Comparison of ENCODE assay signal across 28 cellular contexts in genomic region chr1:11465307-11465706, GRCh38. TPM values are rescaled to one million over a fixed set of nuclear protein-coding genes. Genes with fewer than 3 reads are reported as not detected.
"Had no signal": no experiment of that assay in that cellular context is flagged by ENCODE, and none has a peak within 500 bp of the region (broad histone marks: within the 10 kb centered on the region; RNA-seq: fewer than 3 reads in every experiment).

No MANE protein-coding gene starts in this region.

- DNase-seq: stimulated activated CD4-positive, alpha-beta T cell treated with anti-CD3 and anti-CD28 coated beads, Interleukin-2, amount 100 ng/mL, for 48 hours; stimulated activated CD4-positive, alpha-beta T cell treated with anti-CD3 and anti-CD28 coated beads, Interleukin-4, amount 100 ng/mL, for 1 hour; stimulated activated CD4-positive, alpha-beta T cell treated with anti-CD3 and anti-CD28 coated beads, Interleukin-4, amount 100 ng/mL, for 24 hours; stimulated activated CD4-positive, alpha-beta T cell treated with anti-CD3 and anti-CD28 coated beads, Interleukin-4, amount 100 ng/mL, for 4 hours; stimulated activated CD8-positive, alpha-beta memory T cell treated with anti-CD3 and anti-CD28 coated beads, Interleukin-4, amount 100 ng/mL, for 48 hours; stimulated activated naive B cell treated with anti-CD40 and anti-IgM and Interleukin-4, amounts not matched to agents 10 μg/mL and 1 μg/mL and 100 μg/mL, for 72 hours; stimulated activated naive CD4-positive, alpha-beta T cell; stimulated activated naive CD4-positive, alpha-beta T cell treated with Interleukin-2 at 50 U/mL for 16 hours; stimulated activated naive CD8-positive, alpha-beta T cell treated with anti-CD3 and anti-CD28 coated beads, Interleukin-15, amount 100 ng/mL, for 72 hours; stimulated activated naive CD8-positive, alpha-beta T cell treated with anti-CD3 and anti-CD28 coated beads, Interleukin-15, Interleukin-2, amounts not matched to agents 100 U/mL and 50 U/mL, for 24 hours; stomach; substantia nigra; testis; thyroid gland; tibial artery; transverse colon; trophoblast cell; upper lobe of left lung; upper lobe of right lung; uterus had no signal

- FAIRE-seq: urothelium cell line had no signal

- H3K4me1 ChIP-seq: stomach, suprapubic skin, testis, thyroid gland, tibial artery, tibial nerve, transverse colon, upper lobe of left lung, upper lobe of right lung, uterus, vagina had no signal

- H3K4me3 ChIP-seq: stomach, suprapubic skin, testis, thoracic aorta, thyroid gland, tibial artery, tibial nerve, transverse colon, upper lobe of left lung, upper lobe of right lung, uterus, vagina had no signal

- H3K27ac ChIP-seq: stomach, suprapubic skin, testis, thoracic aorta, thyroid gland, tibial artery, tibial nerve, transverse colon, upper lobe of left lung, upper lobe of right lung, uterus, vagina had no signal

- H3K36me3 ChIP-seq: stomach, suprapubic skin, thoracic aorta, thyroid gland, tibial artery, tibial nerve, transverse colon, upper lobe of left lung, upper lobe of right lung, uterus, vagina had no signal

- H3K9me3 ChIP-seq: stomach, suprapubic skin, testis, thoracic aorta, thyroid gland, tibial artery, tibial nerve, transverse colon, upper lobe of left lung, upper lobe of right lung, uterus, vagina had no signal

- ATAC-seq: stimulated activated effector memory CD8-positive, alpha-beta T cell treated with anti-CD3 and anti-CD28 coated beads, Interleukin-12 subunit alpha, Interleukin-12 subunit beta, amount 100 ng/mL, for 72 hours; stimulated activated memory B cell treated with anti-CD40 and anti-IgM and Interleukin-4, amounts not matched to agents 10 μg/mL and 1 μg/mL and 100 μg/mL, for 72 hours; stimulated activated naive B cell treated with anti-CD40 and anti-IgM and Interleukin-4, amounts not matched to agents 10 μg/mL and 1 μg/mL and 100 μg/mL, for 72 hours; stimulated activated naive CD8-positive, alpha-beta T cell treated with anti-CD3 and anti-CD28 coated beads, Interleukin-15, amount 100 ng/mL, for 72 hours; stimulated activated naive CD8-positive, alpha-beta T cell treated with anti-CD3 and anti-CD28 coated beads, Interleukin-15, Interleukin-2, amounts not matched to agents 100 U/mL and 50 U/mL, for 24 hours; upper lobe of right lung had no signal

- H3K27me3 ChIP-seq: testis, thyroid gland, upper lobe of left lung, uterus, vagina had no signal

RNA-seq across cellular contexts. Expression of gene DISP3, which starts 13.6 kb away (rescaled TPM):
- total RNA-seq: subcutaneous adipose tissue, suprapubic skin, thoracic aorta, thyroid gland, upper lobe of right lung, vagina had no signal
